23 cellular contexts compared by ENCODE assay signal in the genomic region with DNA sequence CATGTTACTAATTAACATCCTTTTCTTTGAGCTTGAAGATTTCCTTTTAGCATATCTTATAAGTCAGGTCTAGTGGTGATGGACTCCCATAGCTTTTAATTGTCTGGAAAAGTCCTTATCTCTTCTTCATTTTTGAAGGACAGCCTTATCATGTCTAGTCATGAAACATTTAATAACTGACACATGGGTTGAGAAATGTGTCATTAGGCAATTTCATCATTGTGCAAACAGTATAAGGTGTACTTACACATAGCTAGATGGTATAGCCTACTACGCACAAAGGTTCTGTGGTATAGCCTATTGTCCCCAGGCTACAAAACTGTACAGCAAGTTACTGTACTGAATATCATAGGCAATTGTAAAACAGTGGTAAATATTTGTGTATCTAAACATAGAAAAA.
"Had no signal": no experiment of that assay in that cellular context is flagged by ENCODE, and none has a peak within 500 bp of the region (broad histone marks: within the 10 kb centered on the region; RNA-seq: fewer than 3 reads in every experiment).

No MANE protein-coding gene starts in this region.

- H3K27me3 ChIP-seq: brain microvascular endothelial cell had no signal

- H2AFZ ChIP-seq: PC-9 had no signal

- ATAC-seq: activated CD4-positive, CD25-positive, alpha-beta regulatory T cell treated with anti-CD3 and anti-CD28 coated beads, Interleukin-2, amount 50 U/mL, for 24 hours; activated CD8-positive, alpha-beta T cell treated with anti-CD3 and anti-CD28 coated beads for 36 hours; activated naive CD8-positive, alpha-beta T cell treated with anti-CD3 and anti-CD28 coated beads, Interleukin-2, amount 50 U/mL, for 24 hours had no signal

- H3K36me3 ChIP-seq: brain microvascular endothelial cell had no signal

- H3K4me3 ChIP-seq: PC-9 had no signal

- DNase-seq: activated CD4-positive, alpha-beta T cell treated with anti-CD3 and anti-CD28 coated beads for 4 hours; activated CD8-positive, alpha-beta memory T cell treated with anti-CD3 and anti-CD28 coated beads, Interleukin-2, amount 50 U/mL, for 4 hours; activated CD8-positive, alpha-beta T cell treated with anti-CD3 and anti-CD28 coated beads for 36 hours; activated naive CD4-positive, alpha-beta T cell; activated naive CD8-positive, alpha-beta T cell treated with anti-CD3 and anti-CD28 coated beads, Interleukin-2, amount 50 U/mL, for 24 hours; activated T-cell treated with anti-CD3 and anti-CD28 coated beads, Interleukin-2, amount 50 U/mL, for 1 hour; amygdala; brain microvascular endothelial cell; caudate nucleus; Karpas-422; NCI-H1092 treated with DMSO at 0.1 percent for 48 hours; NCI-H1417 treated with DMSO at 0.1 percent for 48 hours; NCI-H1694; NCI-H2029; NCI-H2107; NCI-H2171 treated with DMSO at 0.1 percent for 48 hours; NCI-H345; NCI-H510A; NCI-H526 treated with DMSO at 0.1 percent for 48 hours; NK-92 treated with Interleukin-12 subunit alpha and Interleukin-12 subunit beta, amount 100 ng/mL, for 24 hours; PC-9; SHP77 treated with DMSO at 0.1 percent for 48 hours had no signal

- H3K4me2 ChIP-seq: PC-9 had no signal

- H3K27ac ChIP-seq: brain microvascular endothelial cell, PC-9 had no signal
